ENCODE assay signal across 1 cellular context in the genomic region with DNA sequence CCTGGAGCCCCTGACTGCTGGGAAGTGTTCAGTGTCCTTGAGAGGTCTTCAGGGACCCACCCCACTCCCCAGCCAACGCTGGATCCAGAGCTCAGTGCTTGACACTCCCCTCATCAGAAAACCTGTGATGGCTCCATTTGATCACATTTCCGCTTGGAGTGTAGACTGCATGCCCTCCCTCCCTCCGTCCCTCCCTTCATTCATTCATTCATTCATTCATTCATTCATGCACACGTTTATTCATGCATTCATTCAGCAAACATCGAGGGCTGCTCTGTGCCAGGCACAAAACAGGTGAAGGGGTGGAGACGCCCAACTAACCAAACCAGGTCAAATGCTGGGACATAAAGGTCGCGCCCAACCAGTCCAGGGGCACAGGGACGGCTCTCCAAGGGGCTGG.
TF ChIP-seq lines count a peak whose summit lies in the region.

No MANE protein-coding gene starts in this region.

TF ChIP-seq in K562, 482 proteins besides CTCF, POLR2A, EP300 and RAD21:
- peak; percentile 95 for TF ChIP-seq ZNF24 (IDR thresholded peaks at IDR 0.05)
- no peak for TF ChIP-seq ZNF507 (tag; conservative IDR thresholded peaks at IDR 0.05)
- 0 out of 4 replicates have a peak, but pooled peaks of 1 of the 2 experiments have one; percentile 12 for TF ChIP-seq TEAD1 (CRISPR knock-in tag; IDR thresholded peaks at IDR 0.05)
